ENCODE assay signal across 18 cellular contexts in the genomic region with DNA sequence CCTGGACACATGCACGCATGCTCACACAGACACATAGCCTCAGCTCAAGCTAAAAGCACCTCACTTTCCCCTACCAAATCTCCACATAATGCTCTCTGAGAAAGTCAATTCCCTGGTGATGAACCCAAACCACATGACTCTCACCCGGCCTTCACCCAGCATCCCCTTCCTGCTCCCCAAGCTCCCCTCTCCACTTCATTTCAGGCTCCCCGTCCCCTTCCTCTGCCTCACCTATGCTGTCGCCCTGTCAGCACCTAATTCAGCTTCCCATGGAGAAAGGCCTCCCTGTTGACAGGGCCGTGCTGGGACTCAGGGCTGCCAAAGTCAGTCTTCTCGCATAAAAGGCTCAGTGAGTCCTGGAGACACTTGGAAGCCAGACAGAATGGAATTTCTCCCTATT. TPM values are rescaled to one million over a fixed set of nuclear protein-coding genes. Genes with fewer than 3 reads are reported as not detected.
"Had no signal": no experiment of that assay in that cellular context is flagged by ENCODE, and none has a peak within 500 bp of the region (broad histone marks: within the 10 kb centered on the region; RNA-seq: fewer than 3 reads in every experiment).

No MANE protein-coding gene starts in this region.

- H3K9me3 ChIP-seq: breast epithelium, gastroesophageal sphincter, heart right ventricle, lower lobe of right lung, right atrium auricular region, SJSA1 had no signal

- H3K4me1 ChIP-seq: breast epithelium, heart right ventricle, lower lobe of right lung, right atrium auricular region, SJSA1 had no signal

- H3K36me3 ChIP-seq: breast epithelium, gastroesophageal sphincter, heart right ventricle, lower lobe of right lung, right atrium auricular region, SJSA1 had no signal

- H3K27me3 ChIP-seq: breast epithelium, dorsolateral prefrontal cortex, right atrium auricular region, SJSA1 had no signal

- FAIRE-seq: small intestine had no signal

- H3K4me3 ChIP-seq: breast epithelium, dorsolateral prefrontal cortex, gastroesophageal sphincter, heart right ventricle, lower lobe of right lung, right atrium auricular region, SJSA1 had no signal

- H3K27ac ChIP-seq: breast epithelium, heart right ventricle, lower lobe of right lung, right atrium auricular region, SJSA1 had no signal

- DNase-seq: activated CD4-positive, CD25-positive, alpha-beta regulatory T cell treated with anti-CD3 and anti-CD28 coated beads, Interleukin-2, amount 50 U/mL, for 72 hours; activated T-cell treated with anti-CD3 and anti-CD28 coated beads, Interleukin-2, amount 50 U/mL, for 1 hour; amniotic stem cell; dorsolateral prefrontal cortex; erythroblast; heart right ventricle; left colon; lower lobe of right lung; midbrain; small intestine; stimulated activated CD4-positive, alpha-beta T cell treated with anti-CD3 and anti-CD28 coated beads, Interleukin-4, amount 100 ng/mL, for 24 hours; stimulated activated naive CD4-positive, alpha-beta T cell; T-helper 9 cell had no signal

RNA-seq across cellular contexts. Expression of gene ACAN, which starts 30.0 kb away (rescaled TPM):
- total RNA-seq: activated naive CD4-positive, alpha-beta T cell treated with anti-CD3 and anti-CD28 coated beads, Interleukin-2, amount 50 U/mL, for 72 hours; SJSA1 had no signal
